Comparison of ENCODE assay signal across 17 cellular contexts in the genomic region with DNA sequence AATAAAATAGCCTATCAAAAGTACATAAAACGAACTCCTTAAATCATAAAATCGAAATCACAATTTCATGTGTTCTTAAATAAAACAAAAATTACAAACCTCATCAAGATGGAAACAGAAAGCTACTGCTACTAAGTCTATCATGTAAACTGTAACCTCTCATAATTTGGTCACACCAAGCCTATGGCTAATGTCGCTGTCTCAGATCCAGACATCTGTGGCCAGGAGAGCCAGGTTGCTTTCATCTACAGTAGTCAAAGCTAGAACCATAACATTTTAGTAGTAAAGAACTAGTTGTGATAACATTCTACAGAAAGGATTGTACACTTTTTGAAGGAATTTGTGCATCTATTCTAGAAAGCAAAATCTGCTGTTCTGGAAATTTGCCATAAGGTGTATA.
A peak's percentile ranks its signal among the peaks of the same experiment; 100 is the strongest.
DNase-seq lines count a peak whose midpoint lies in the region; ATAC-seq, FAIRE-seq and TF ChIP-seq lines count a peak whose summit lies in the region.
"Had no signal": no experiment of that assay in that cellular context is flagged by ENCODE, and none has a peak within 500 bp of the region (broad histone marks: within the 10 kb centered on the region; RNA-seq: fewer than 3 reads in every experiment).

No MANE protein-coding gene starts in this region.

- TF ChIP-seq POLR2A in GM12891 (IDR thresholded peaks at IDR 0.05; ENCODE audit: low read depth, low read length): no peak

- no peak overlapping the region for H3K18ac ChIP-seq in mesenchymal stem cell (ENCODE audit: low read depth in 1 of 2, low read length in 2 of 2)

- H3K27me3 Mint-ChIP-seq in activated T-helper 17 cell treated with anti-CD3 and anti-CD28 coated beads, Interleukin-2, amount 50 U/mL, for 72 hours: peaks cover 4% of the 10 kb centered on the region
- H3K27me3 Mint-ChIP-seq: CD4-positive, alpha-beta T cell had no signal

- H2BK12ac ChIP-seq in mesenchymal stem cell (ENCODE audit: low read length in 2 of 2): no peak overlapping the region

- H3K36me3 Mint-ChIP-seq in activated T-helper 17 cell treated with anti-CD3 and anti-CD28 coated beads, Interleukin-2, amount 50 U/mL, for 72 hours (ENCODE audit: low read depth): no peaks in the 10 kb centered on the region
- H3K36me3 Mint-ChIP-seq: CD14-positive monocyte; CD8-positive, alpha-beta memory T cell had no signal

- H3K27ac Mint-ChIP-seq in activated T-helper 17 cell treated with anti-CD3 and anti-CD28 coated beads, Interleukin-2, amount 50 U/mL, for 72 hours: no peak overlapping the region
- H3K27ac Mint-ChIP-seq: CD14-positive monocyte; CD4-positive, alpha-beta T cell; CD8-positive, alpha-beta memory T cell had no signal

- H3K79me1 ChIP-seq in mesenchymal stem cell (replicated peaks; ENCODE audit: low read length, poor library complexity, severe bottlenecking): no peaks in the 10 kb centered on the region

- no peak overlapping the region for H3K4me3 ChIP-seq in ACC112 (ENCODE audit: low read depth, low read length)
- H3K4me3 ChIP-seq in mesenchymal stem cell (ENCODE audit: insufficient read depth in 1 of 2, low read depth in 1 of 2, low read length in 2 of 2): no peak overlapping the region
- H3K4me3 ChIP-seq: BLaER1 treated with 17β-estradiol and CSF1 and Interleukin-3, amounts not matched to agents 10 nM and 100 nM had no signal

- peaks cover 31% of the 10 kb centered on the region for H3K9me3 ChIP-seq in mesenchymal stem cell (ENCODE audit: control insufficient read depth, low read length)
- H3K9me3 ChIP-seq: BE2C had no signal

- H3K4me1 ChIP-seq in ACC112 (ENCODE audit: control insufficient read depth, insufficient read depth, low read length, unreplicated experiment) (peaks cover 13% of the 10 kb centered on the region), mesenchymal stem cell (ENCODE audit: control insufficient read depth, insufficient read depth, low read depth, low read length) (no peaks in the 10 kb centered on the region)
- H3K4me1 ChIP-seq: BE2C; BLaER1 treated with 17β-estradiol and CSF1 and Interleukin-3, amounts not matched to agents 10 nM and 100 nM had no signal

- H4K8ac ChIP-seq in mesenchymal stem cell (ENCODE audit: low read length): no peak overlapping the region

- H2AFZ ChIP-seq in ACC112 (ENCODE audit: low read length, unreplicated experiment) (peak overlapping the region; percentile 14), mesenchymal stem cell (ENCODE audit: low read depth, low read length) (no peak overlapping the region)

- H3K9ac ChIP-seq in mesenchymal stem cell (ENCODE audit: low read length): no peak overlapping the region
- H3K9ac ChIP-seq: BLaER1 treated with 17β-estradiol and CSF1 and Interleukin-3, amounts not matched to agents 10 nM and 100 nM had no signal

- H3K27ac ChIP-seq in ACC112 (ENCODE audit: low read depth, low read length): no peak overlapping the region
- no peak overlapping the region for H3K27ac ChIP-seq in mesenchymal stem cell (ENCODE audit: low read length, poor library complexity, severe bottlenecking)
- H3K27ac ChIP-seq: BLaER1 treated with 17β-estradiol and CSF1 and Interleukin-3, amounts not matched to agents 10 nM and 100 nM had no signal

- H3K23ac ChIP-seq in mesenchymal stem cell (ENCODE audit: low read length in 2 of 2): no peak overlapping the region

- H2AK5ac ChIP-seq in mesenchymal stem cell (ENCODE audit: low read length, severe bottlenecking): no peak overlapping the region

- H3K27me3 ChIP-seq in ACC112 (ENCODE audit: insufficient read depth, low read length) (no peaks in the 10 kb centered on the region), mesenchymal stem cell (ENCODE audit: control insufficient read depth in 1 of 2, insufficient read depth in 1 of 2, low read length in 2 of 2) (no peaks in the 10 kb centered on the region)
- H3K27me3 ChIP-seq: BLaER1 treated with 17β-estradiol and CSF1 and Interleukin-3, amounts not matched to agents 10 nM and 100 nM had no signal

- H3K4ac ChIP-seq in mesenchymal stem cell (ENCODE audit: low read depth in 1 of 2, low read length in 2 of 2): no peak overlapping the region

- ATAC-seq in activated T-helper 17 cell treated with anti-CD3 and anti-CD28 coated beads, Interleukin-2, amount 50 U/mL, for 72 hours (replicated peaks): peak; percentile 24
- ATAC-seq in HG02840 (IDR thresholded peaks at IDR 0.05; ENCODE audit: low FRiP score, unreplicated experiment): no peak

- no peak overlapping the region for H3K14ac ChIP-seq in mesenchymal stem cell (ENCODE audit: low read length in 2 of 2)

- no peaks in the 10 kb centered on the region for H3K79me2 ChIP-seq in ACC112 (ENCODE audit: control insufficient read depth, insufficient read depth, low read length, unreplicated experiment)

- peak; percentile 28 for FAIRE-seq in GM12891 (lab: Jason Lieb, UNC)
- FAIRE-seq: D721Med, GM12892 had no signal

- H2BK5ac ChIP-seq in mesenchymal stem cell (ENCODE audit: low read depth, low read length, poor library complexity, severe bottlenecking): no peak overlapping the region

- H3K9me3 Mint-ChIP-seq in activated T-helper 17 cell treated with anti-CD3 and anti-CD28 coated beads, Interleukin-2, amount 50 U/mL, for 72 hours: no peaks in the 10 kb centered on the region
- H3K9me3 Mint-ChIP-seq: CD4-positive, alpha-beta T cell had no signal

- H3K36me3 ChIP-seq in ACC112 (ENCODE audit: insufficient read depth, low read length) (no peaks in the 10 kb centered on the region; the same call in 1 of the 2 replicates), mesenchymal stem cell (ENCODE audit: control insufficient read depth in 1 of 2, insufficient read depth in 2 of 2, low read depth in 1 of 2, low read length in 2 of 2) (no peaks in the 10 kb centered on the region)
- H3K36me3 ChIP-seq: BE2C; BLaER1 treated with 17β-estradiol and CSF1 and Interleukin-3, amounts not matched to agents 10 nM and 100 nM had no signal

- 97% methylated on average over 3 of the region's 3 CpGs for WGBS in mesenchymal stem cell

- no peak overlapping the region for H2BK15ac ChIP-seq in mesenchymal stem cell (ENCODE audit: low read depth, poor library complexity, severe bottlenecking)

- H3K4me1 Mint-ChIP-seq in activated T-helper 17 cell treated with anti-CD3 and anti-CD28 coated beads, Interleukin-2, amount 50 U/mL, for 72 hours: peaks cover 4% of the 10 kb centered on the region
- H3K4me1 Mint-ChIP-seq: CD14-positive monocyte had no signal

- H3K4me2 ChIP-seq in mesenchymal stem cell (ENCODE audit: low read length, poor library complexity, severe bottlenecking): no peak overlapping the region
- H3K4me2 ChIP-seq: BLaER1 treated with 17β-estradiol and CSF1 and Interleukin-3, amounts not matched to agents 10 nM and 100 nM had no signal

- H3K4me3 Mint-ChIP-seq in activated T-helper 17 cell treated with anti-CD3 and anti-CD28 coated beads, Interleukin-2, amount 50 U/mL, for 72 hours: no peak overlapping the region
- H3K4me3 Mint-ChIP-seq: CD14-positive monocyte; CD4-positive, alpha-beta T cell had no signal

- H2BK120ac ChIP-seq in mesenchymal stem cell (ENCODE audit: low read depth, low read length): no peak overlapping the region

- no peak overlapping the region for H4K91ac ChIP-seq in mesenchymal stem cell (ENCODE audit: low read length)

- DNase-seq in activated CD4-positive, alpha-beta T cell treated with anti-CD3 and anti-CD28 coated beads for 48 hours: peak; percentile 11
- no peak for DNase-seq in activated CD4-positive, alpha-beta T cell treated with anti-CD3 and anti-CD28 coated beads, Interleukin-2, amount 50 U/mL, for 48 hours
- no peak for DNase-seq in GM12891 (ENCODE audit: insufficient read length, low spot score)
- DNase-seq in mesenchymal stem cell: no peak
- DNase-seq in AG08396 (ENCODE audit: low spot score): no peak
- DNase-seq: BE2C; CD4-positive, alpha-beta T cell; DMS 273 treated with DMSO at 0.1 percent for 48 hours; DMS79 treated with DMSO at 0.1 percent for 48 hours had no signal

TF ChIP-seq in GM12891, 5 proteins besides CTCF, POLR2A, EP300 and RAD21:
- TF ChIP-seq TAF1 (IDR thresholded peaks at IDR 0.05; ENCODE audit: low read depth, low read length): no peak
- TF ChIP-seq SPI1 (IDR thresholded peaks at IDR 0.05; ENCODE audit: low read depth, low read length): no peak
- no peak for TF ChIP-seq POLR2AphosphoS5 (IDR thresholded peaks at IDR 0.05; ENCODE audit: low read depth, low read length)
- no peak for TF ChIP-seq PAX5 (IDR thresholded peaks at IDR 0.05; ENCODE audit: insufficient read depth, low read length, severe bottlenecking)
- no peak for TF ChIP-seq POU2F2 (IDR thresholded peaks at IDR 0.05; ENCODE audit: low read depth, low read length)
TF ChIP-seq in GM12891: peak in this region for 0.
